ENCODE assay signal across 19 cellular contexts in genomic region chr13:110276553-110276950, GRCh38. TPM values are rescaled to one million over a fixed set of nuclear protein-coding genes. Genes with fewer than 3 reads are reported as not detected.
"Had no signal": no experiment of that assay in that cellular context is flagged by ENCODE, and none has a peak within 500 bp of the region (broad histone marks: within the 10 kb centered on the region; RNA-seq: fewer than 3 reads in every experiment).

No MANE protein-coding gene starts in this region.

- ATAC-seq: activated naive CD4-positive, alpha-beta T cell treated with anti-CD3 and anti-CD28 coated beads, Interleukin-2, amount 50 U/mL, for 72 hours; body of pancreas; mucosa of descending colon; naive thymus-derived CD4-positive, alpha-beta T cell; pancreas; stimulated activated naive B cell treated with anti-CD40 and anti-IgM and Interleukin-4, amounts not matched to agents 10 μg/mL and 1 μg/mL and 100 μg/mL, for 72 hours had no signal

- H3K27me3 Mint-ChIP-seq: memory B cell, type B pancreatic cell had no signal

- DNase-seq: activated CD4-positive, alpha-beta T cell treated with anti-CD3 and anti-CD28 coated beads, Interleukin-2, amount 50 U/mL, for 1 hour; activated CD4-positive, CD25-positive, alpha-beta regulatory T cell treated with anti-CD3 and anti-CD28 coated beads, Interleukin-2, amount 50 U/mL, for 72 hours; activated gamma-delta T cell treated with Interleukin-2 at 50 U/mL for 16 hours; body of pancreas; caudate nucleus; heart right ventricle; immature natural killer cell; kidney glomerular epithelial cell; mucosa of descending colon; naive thymus-derived CD4-positive, alpha-beta T cell; pancreas; stimulated activated naive B cell treated with anti-CD40 and anti-IgM and Interleukin-4, amounts not matched to agents 10 μg/mL and 1 μg/mL and 100 μg/mL, for 72 hours; substantia nigra; T-helper 2 cell had no signal

- H3K27ac ChIP-seq: body of pancreas, pancreas, SJSA1, VCaP had no signal

- H3K4me3 ChIP-seq: body of pancreas, heart right ventricle, mucosa of descending colon, pancreas, SJSA1 had no signal

- H3K27me3 ChIP-seq: body of pancreas, heart right ventricle, pancreas, SJSA1 had no signal

- H3K27ac Mint-ChIP-seq: activated naive CD4-positive, alpha-beta T cell treated with anti-CD3 and anti-CD28 coated beads, Interleukin-2, amount 50 U/mL, for 72 hours; immature natural killer cell; memory B cell; naive thymus-derived CD4-positive, alpha-beta T cell; stimulated activated naive B cell treated with anti-CD40 and anti-IgM and Interleukin-4, amounts not matched to agents 10 μg/mL and 1 μg/mL and 100 μg/mL, for 72 hours; type B pancreatic cell had no signal

- H3K36me3 Mint-ChIP-seq: immature natural killer cell; memory B cell; naive thymus-derived CD4-positive, alpha-beta T cell; stimulated activated naive B cell treated with anti-CD40 and anti-IgM and Interleukin-4, amounts not matched to agents 10 μg/mL and 1 μg/mL and 100 μg/mL, for 72 hours had no signal

- H3K9me3 Mint-ChIP-seq: immature natural killer cell; memory B cell; naive thymus-derived CD4-positive, alpha-beta T cell; stimulated activated naive B cell treated with anti-CD40 and anti-IgM and Interleukin-4, amounts not matched to agents 10 μg/mL and 1 μg/mL and 100 μg/mL, for 72 hours; type B pancreatic cell had no signal

- H3K9me3 ChIP-seq: body of pancreas, heart right ventricle, mucosa of descending colon, pancreas, SJSA1 had no signal

- H3K4me1 ChIP-seq: body of pancreas, pancreas had no signal

- H3K4me3 Mint-ChIP-seq: immature natural killer cell; memory B cell; naive thymus-derived CD4-positive, alpha-beta T cell; stimulated activated naive B cell treated with anti-CD40 and anti-IgM and Interleukin-4, amounts not matched to agents 10 μg/mL and 1 μg/mL and 100 μg/mL, for 72 hours; type B pancreatic cell had no signal

- H3K36me3 ChIP-seq: pancreas had no signal

- H3K4me1 Mint-ChIP-seq: immature natural killer cell; memory B cell; stimulated activated naive B cell treated with anti-CD40 and anti-IgM and Interleukin-4, amounts not matched to agents 10 μg/mL and 1 μg/mL and 100 μg/mL, for 72 hours had no signal

RNA-seq across cellular contexts. Expression of gene COL4A1, which starts 30.4 kb away (rescaled TPM):
- polyA plus RNA-seq: immature natural killer cell; naive thymus-derived CD4-positive, alpha-beta T cell had no signal

RNA-seq across cellular contexts. Expression of gene COL4A2, which starts 30.5 kb away (rescaled TPM):
- polyA plus RNA-seq: immature natural killer cell; naive thymus-derived CD4-positive, alpha-beta T cell had no signal
